ENCODE assay signal across 1 cellular context in the genomic region with DNA sequence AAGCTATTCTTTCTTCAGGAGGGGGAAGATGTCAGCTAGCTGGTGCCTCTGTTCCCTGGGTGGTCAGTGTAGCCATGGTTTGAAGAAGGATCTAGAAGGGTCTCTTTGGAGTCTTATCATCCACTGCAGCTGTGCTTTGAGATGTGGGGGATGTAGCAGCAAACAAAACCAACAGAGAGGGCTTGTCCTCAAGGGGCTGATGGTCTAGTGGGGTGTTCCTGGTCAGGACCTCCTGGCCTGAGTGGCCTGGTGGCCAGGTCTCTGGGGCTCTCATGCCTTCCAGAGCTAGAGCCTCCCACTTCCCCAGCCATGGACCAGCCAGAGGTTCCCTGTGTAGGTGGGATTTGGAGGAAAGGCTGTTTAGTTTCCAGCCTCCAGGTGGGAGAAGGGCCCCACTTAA.
TF ChIP-seq lines count a peak whose summit lies in the region.

No MANE protein-coding gene starts in this region.

TF ChIP-seq in HepG2, 621 proteins besides CTCF, POLR2A, EP300 and RAD21:
- TF ChIP-seq NR2F6 (IDR thresholded peaks at IDR 0.05) (no peak), NR2F6 (CRISPR knock-in tag; IDR thresholded peaks at IDR 0.05) (no peak), ZNF460 (CRISPR knock-in tag; IDR thresholded peaks at IDR 0.05; ENCODE audit: borderline replicate concordance) (no peak), MZF1 (CRISPR knock-in tag; IDR thresholded peaks at IDR 0.05; ENCODE audit: borderline replicate concordance) (no peak), ZNF292 (CRISPR knock-in tag; IDR thresholded peaks at IDR 0.05; ENCODE audit: borderline replicate concordance, low read depth) (no peak), ZNF841 (CRISPR knock-in tag; IDR thresholded peaks at IDR 0.05; ENCODE audit: borderline replicate concordance) (no peak), IRF9 (CRISPR knock-in tag; IDR thresholded peaks at IDR 0.05; ENCODE audit: borderline replicate concordance) (no peak), HES4 (CRISPR knock-in tag; IDR thresholded peaks at IDR 0.05; ENCODE audit: borderline replicate concordance) (no peak), ZNF207 (IDR thresholded peaks at IDR 0.05; ENCODE audit: borderline replicate concordance) (no peak), TAF1 (CRISPR knock-in tag; IDR thresholded peaks at IDR 0.05) (no peak), ZNF263 (CRISPR knock-in tag; IDR thresholded peaks at IDR 0.05) (no peak), ZNF234 (CRISPR knock-in tag; conservative IDR thresholded peaks at IDR 0.05) (no peak)
- TF ChIP-seq, protein P1, sequence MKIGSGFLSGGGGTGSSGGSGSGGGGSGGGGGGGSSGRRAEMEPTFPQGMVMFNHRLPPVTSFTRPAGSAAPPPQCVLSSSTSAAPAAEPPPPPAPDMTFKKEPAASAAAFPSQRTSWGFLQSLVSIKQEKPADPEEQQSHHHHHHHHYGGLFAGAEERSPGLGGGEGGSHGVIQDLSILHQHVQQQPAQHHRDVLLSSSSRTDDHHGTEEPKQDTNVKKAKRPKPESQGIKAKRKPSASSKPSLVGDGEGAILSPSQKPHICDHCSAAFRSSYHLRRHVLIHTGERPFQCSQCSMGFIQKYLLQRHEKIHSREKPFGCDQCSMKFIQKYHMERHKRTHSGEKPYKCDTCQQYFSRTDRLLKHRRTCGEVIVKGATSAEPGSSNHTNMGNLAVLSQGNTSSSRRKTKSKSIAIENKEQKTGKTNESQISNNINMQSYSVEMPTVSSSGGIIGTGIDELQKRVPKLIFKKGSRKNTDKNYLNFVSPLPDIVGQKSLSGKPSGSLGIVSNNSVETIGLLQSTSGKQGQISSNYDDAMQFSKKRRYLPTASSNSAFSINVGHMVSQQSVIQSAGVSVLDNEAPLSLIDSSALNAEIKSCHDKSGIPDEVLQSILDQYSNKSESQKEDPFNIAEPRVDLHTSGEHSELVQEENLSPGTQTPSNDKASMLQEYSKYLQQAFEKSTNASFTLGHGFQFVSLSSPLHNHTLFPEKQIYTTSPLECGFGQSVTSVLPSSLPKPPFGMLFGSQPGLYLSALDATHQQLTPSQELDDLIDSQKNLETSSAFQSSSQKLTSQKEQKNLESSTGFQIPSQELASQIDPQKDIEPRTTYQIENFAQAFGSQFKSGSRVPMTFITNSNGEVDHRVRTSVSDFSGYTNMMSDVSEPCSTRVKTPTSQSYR (CRISPR knock-in tag; IDR thresholded peaks at IDR 0.05; ENCODE audit: borderline replicate concordance): no peak
- TF ChIP-seq, protein P2, sequence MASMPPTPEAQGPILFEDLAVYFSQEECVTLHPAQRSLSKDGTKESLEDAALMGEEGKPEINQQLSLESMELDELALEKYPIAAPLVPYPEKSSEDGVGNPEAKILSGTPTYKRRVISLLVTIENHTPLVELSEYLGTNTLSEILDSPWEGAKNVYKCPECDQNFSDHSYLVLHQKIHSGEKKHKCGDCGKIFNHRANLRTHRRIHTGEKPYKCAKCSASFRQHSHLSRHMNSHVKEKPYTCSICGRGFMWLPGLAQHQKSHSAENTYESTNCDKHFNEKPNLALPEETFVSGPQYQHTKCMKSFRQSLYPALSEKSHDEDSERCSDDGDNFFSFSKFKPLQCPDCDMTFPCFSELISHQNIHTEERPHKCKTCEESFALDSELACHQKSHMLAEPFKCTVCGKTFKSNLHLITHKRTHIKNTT (CRISPR knock-in tag; IDR thresholded peaks at IDR 0.05): no peak
